Comparison of ENCODE assay signal across 16 cellular contexts in genomic region chrX:43706786-43707185, GRCh38. TPM values are rescaled to one million over a fixed set of nuclear protein-coding genes. Genes with fewer than 3 reads are reported as not detected.
DNase-seq lines count a peak whose midpoint lies in the region; ATAC-seq, FAIRE-seq and TF ChIP-seq lines count a peak whose summit lies in the region.
"Had no signal": no experiment of that assay in that cellular context is flagged by ENCODE, and none has a peak within 500 bp of the region (broad histone marks: within the 10 kb centered on the region; RNA-seq: fewer than 3 reads in every experiment).

No MANE protein-coding gene starts in this region.

- intact Hi-C loops in stomach (cut with DNase I; ENCODE audit: low total_unique reads) = no loop called here

- peak; percentile 36 for FAIRE-seq in A549 (lab: Jason Lieb, UNC)

- TF ChIP-seq POLR2A in A549 (IDR thresholded peaks at IDR 0.05; ENCODE audit: low read length) (no peak), Peyer's patch (IDR thresholded peaks at IDR 0.05) (no peak), stomach (IDR thresholded peaks at IDR 0.05) (no peak)

- no peak overlapping the region for H3K4me2 ChIP-seq in A549

- CTCF ChIA-PET in A549 (lab: Yijun Ruan, JAX) = no interaction called here

- DNase-seq in A549 (ENCODE audit: low read depth in 1 of 2, low spot score in 1 of 2) (no peak), Peyer's patch (no peak), fibroblast of the conjunctiva (ENCODE audit: low read depth) (peak; percentile 18), stomach (no peak), foreskin melanocyte (no peak)
- DNase-seq in activated CD8-positive, alpha-beta memory T cell treated with anti-CD3 and anti-CD28 coated beads, Interleukin-2, amount 50 U/mL, for 48 hours = no peak
- DNase-seq: activated CD4-positive, alpha-beta T cell treated with anti-CD3 and anti-CD28 coated beads, Interleukin-2, amount 50 U/mL, for 48 hours; activated naive CD4-positive, alpha-beta T cell treated with anti-CD3 and anti-CD28 coated beads, Interleukin-2, amount 50 U/mL, for 16 hours; activated T-cell treated with anti-CD3 and anti-CD28 coated beads, Interleukin-2, amount 50 U/mL, for 24 hours; body of pancreas; dorsolateral prefrontal cortex; NCI-H1694 treated with DMSO at 0.1 percent for 48 hours; SHP77 had no signal

- TF ChIP-seq EP300 in A549 (IDR thresholded peaks at IDR 0.05) (no peak), stomach (IDR thresholded peaks at IDR 0.05) (no peak)

- POLR2A ChIA-PET in A549 (lab: Yijun Ruan, JAX) = no interaction called here

- H3K9me3 ChIP-seq in A549 (no peaks in the 10 kb centered on the region), Peyer's patch (no peaks in the 10 kb centered on the region), stomach (no peaks in the 10 kb centered on the region)
- H3K9me3 ChIP-seq: body of pancreas had no signal

- H3K4me3 ChIP-seq in A549 (no peak overlapping the region), Peyer's patch (no peak overlapping the region), stomach (no peak overlapping the region)
- H3K4me3 ChIP-seq: body of pancreas, dorsolateral prefrontal cortex, skin epidermis had no signal

- H3K36me3 ChIP-seq in Peyer's patch (peaks cover 0 to 5% (median 0%) of the 10 kb centered on the region in 3 donors), stomach (peaks cover 0 to 1% (median 0%) of the 10 kb centered on the region in 4 donors)

- no peak for TF ChIP-seq RAD21 in A549 (conservative IDR thresholded peaks at IDR 0.05 in 1 of 2, IDR thresholded peaks at IDR 0.05 in 1 of 2)

- ATAC-seq in A549 = no peak
- no peak for ATAC-seq in HG02981 (IDR thresholded peaks at IDR 0.05; ENCODE audit: unreplicated experiment)
- ATAC-seq in HG03460 (IDR thresholded peaks at IDR 0.05; ENCODE audit: unreplicated experiment) = no peak
- ATAC-seq: body of pancreas had no signal

- H3K27ac ChIP-seq in A549 (no peak overlapping the region; a peak in 1 of 6 replicates), Peyer's patch (peak overlapping the region; percentile 3 to 83 (median 42)), stomach (peak overlapping the region; percentile 54 to 81 (median 72))
- H3K27ac ChIP-seq: skin epidermis had no signal

- H3K27me3 ChIP-seq in Peyer's patch (no peaks in the 10 kb centered on the region), stomach (no peaks in the 10 kb centered on the region)
- H3K27me3 ChIP-seq: body of pancreas had no signal

- WGBS in A549 (ENCODE audit: missing lambda C conversion rate) = 71% methylated on average over 1 of the region's 1 CpG
- 30 to 65% (median 52%) methylated on average over 1 of the region's 1 CpG for WGBS in stomach, 5 donors

- H3K4me1 ChIP-seq in A549 = peaks cover 20% of the 10 kb centered on the region; the same call in 2 of the 3 replicates
- peaks cover 0 to 20% (median 0%) of the 10 kb centered on the region in 4 donors for H3K4me1 ChIP-seq in Peyer's patch
- H3K4me1 ChIP-seq in stomach = peaks cover 10 to 55% (median 32%) of the 10 kb centered on the region in 4 donors

- TF ChIP-seq CTCF in A549 (IDR thresholded peaks at IDR 0.05) (no peak), Peyer's patch (IDR thresholded peaks at IDR 0.05) (no peak), stomach (IDR thresholded peaks at IDR 0.05) (no peak)

TF ChIP-seq in A549, 52 proteins besides CTCF, POLR2A, EP300 and RAD21:
- TF ChIP-seq ESRRA (IDR thresholded peaks at IDR 0.05; ENCODE audit: borderline replicate concordance, low read length) = no peak
- TF ChIP-seq HOXB5 (CRISPR knock-in tag; IDR thresholded peaks at IDR 0.05) = no peak
- no peak for TF ChIP-seq RCOR1 (IDR thresholded peaks at IDR 0.05; ENCODE audit: low read depth, low read length)
- TF ChIP-seq HOXB13 (CRISPR knock-in tag; IDR thresholded peaks at IDR 0.05; ENCODE audit: low read depth) = no peak
- no peak for TF ChIP-seq CEBPB (IDR thresholded peaks at IDR 0.05)
- no peak for TF ChIP-seq EHMT2 (IDR thresholded peaks at IDR 0.05; ENCODE audit: low read depth)
- no peak for TF ChIP-seq NPAS2 (CRISPR knock-in tag; IDR thresholded peaks at IDR 0.05; ENCODE audit: borderline replicate concordance)
- no peak for TF ChIP-seq ZSCAN20 (CRISPR knock-in tag; IDR thresholded peaks at IDR 0.05)
- TF ChIP-seq PBX3 (IDR thresholded peaks at IDR 0.05) = no peak
- no peak for TF ChIP-seq RFX5 (IDR thresholded peaks at IDR 0.05)
- TF ChIP-seq MYC (IDR thresholded peaks at IDR 0.05; ENCODE audit: borderline replicate concordance, low read length) = no peak
- TF ChIP-seq CHD2 (IDR thresholded peaks at IDR 0.05; ENCODE audit: low read length, partially characterized antibody) = no peak
- TF ChIP-seq CHD4 (IDR thresholded peaks at IDR 0.05; ENCODE audit: borderline replicate concordance) = no peak
- TF ChIP-seq KDM1A (IDR thresholded peaks at IDR 0.05; ENCODE audit: low read depth) = no peak
- no peak for TF ChIP-seq E2F6 (IDR thresholded peaks at IDR 0.05; ENCODE audit: borderline replicate concordance, low read depth)
- no peak for TF ChIP-seq SMC3 (IDR thresholded peaks at IDR 0.05)
- TF ChIP-seq MAFK (IDR thresholded peaks at IDR 0.05; ENCODE audit: partially characterized antibody) = no peak
- no peak for TF ChIP-seq PHF8 (IDR thresholded peaks at IDR 0.05; ENCODE audit: borderline replicate concordance, low read depth)
- no peak for TF ChIP-seq HDAC2 (IDR thresholded peaks at IDR 0.05)
TF ChIP-seq in A549: peak in this region for 0.

RNA-seq across cellular contexts. Expression of gene MAOA, which starts 50.7 kb away (rescaled TPM):
- polyA plus RNA-seq in A549 (2011; rRNA removed) (5.6 and 6.4 TPM in 2 replicates), A549 (2017; fragmentation: RNase III; extraction: RNeasy Plus Mini Kit Qiagen cat#74134 plus additional on column Dnase treatment) (0.34 to 0.44 TPM (median 0.35 TPM) in 3 replicates), stomach (10 to 100 TPM; 47.0 to 91.3 (median 63.3) TPM)
- polyA plus RNA-seq in A549 (2012; cell fraction: cytosol; rRNA removed) = 0.47 and 0.58 TPM in 2 replicates
- 0.34 and 0.64 TPM in 2 replicates for polyA plus RNA-seq in A549 (2012; cell fraction: nucleus; rRNA removed)
- 2.9 and 5.7 TPM in 2 replicates for polyA minus RNA-seq in A549 (2011; rRNA and poly(A)+ RNA removed)
- total RNA-seq in Peyer's patch (100 to 1,000 TPM; 171 to 883 (median 688) TPM), stomach (100 to 1,000 TPM in 3 of 5 donors, 10 to 100 TPM in 2; 69.6 to 157 (median 109) TPM)

Comparison
In these comparisons a context has a peak if more than half of its experiments do, and no peak if none do; other contexts are left out.
1. H3K27ac ChIP-seq: peak in Peyer's patch (4 of 4) and stomach (5 of 5); none in A549 (0 of 2).